23 cellular contexts compared by ENCODE assay signal in the genomic region with DNA sequence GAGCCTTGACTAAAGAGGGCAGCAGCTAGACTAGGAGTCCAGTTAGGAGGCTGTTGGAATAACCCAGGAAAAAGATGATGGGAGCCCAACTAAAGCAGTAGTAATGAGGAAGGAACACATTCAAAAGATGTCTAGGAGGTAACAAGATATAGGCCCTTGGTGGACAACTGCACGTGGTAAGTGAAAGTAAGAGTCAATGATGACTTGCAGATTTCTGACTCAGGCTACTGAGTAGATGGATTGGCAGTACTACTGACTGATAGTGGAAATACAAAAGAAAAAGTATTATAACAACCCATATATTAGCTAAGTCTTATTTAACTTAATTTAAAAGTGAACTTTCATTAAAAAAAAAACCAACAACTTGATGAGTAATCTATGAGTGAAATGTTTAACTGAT.
DNase-seq lines count a peak whose midpoint lies in the region; ATAC-seq, FAIRE-seq and TF ChIP-seq lines count a peak whose summit lies in the region.
"Had no signal": no experiment of that assay in that cellular context is flagged by ENCODE, and none has a peak within 500 bp of the region (broad histone marks: within the 10 kb centered on the region; RNA-seq: fewer than 3 reads in every experiment).

No MANE protein-coding gene starts in this region.

- FAIRE-seq in GM19239 (lab: Jason Lieb, UNC) = peak; percentile 74
- FAIRE-seq: keratinocyte had no signal

- intact Hi-C loops in upper lobe of right lung (cut with DNase I) = no loop called here
- intact Hi-C loops in lower leg skin (cut with DNase I; ENCODE audit: low total_unique reads) = no loop called here

- H3K36me3 ChIP-seq in upper lobe of right lung = no peaks in the 10 kb centered on the region
- H3K36me3 ChIP-seq: esophagus squamous epithelium, lower lobe of right lung, MG63, ovary, thyroid gland had no signal

- no peak for TF ChIP-seq CTCF in upper lobe of right lung (IDR thresholded peaks at IDR 0.05)
- TF ChIP-seq CTCF in lower leg skin (IDR thresholded peaks at IDR 0.05) = no peak

- H3K4me3 ChIP-seq in upper lobe of right lung = no peak overlapping the region
- no peak overlapping the region for H3K4me3 ChIP-seq in lower leg skin (ENCODE audit: low read depth, poor library complexity, severe bottlenecking)
- H3K4me3 ChIP-seq: esophagus squamous epithelium, lower lobe of right lung, MG63, mucosa of descending colon, ovary, SK-N-MC, thyroid gland had no signal

- no peaks in the 10 kb centered on the region for H3K9me3 ChIP-seq in upper lobe of right lung
- H3K9me3 ChIP-seq: esophagus squamous epithelium, lower lobe of right lung, MG63, mucosa of descending colon, ovary, thyroid gland had no signal

- H3K27ac ChIP-seq in upper lobe of right lung = no peak overlapping the region
- H3K27ac ChIP-seq: esophagus squamous epithelium, lower lobe of right lung, ovary, SK-N-MC, thyroid gland had no signal

- no peaks in the 10 kb centered on the region for H3K4me1 ChIP-seq in upper lobe of right lung
- H3K4me1 ChIP-seq: esophagus squamous epithelium, lower lobe of right lung, thyroid gland had no signal

- ATAC-seq in upper lobe of right lung (no peak), HG02852 (IDR thresholded peaks at IDR 0.05; ENCODE audit: unreplicated experiment) (no peak)
- ATAC-seq: lower lobe of right lung, mucosa of descending colon, right cardiac atrium had no signal

- H3K27me3 ChIP-seq in upper lobe of right lung = no peaks in the 10 kb centered on the region
- H3K27me3 ChIP-seq: esophagus squamous epithelium, MG63, ovary, thyroid gland had no signal

- no peak for DNase-seq in GM19239 (ENCODE audit: insufficient read length, low spot score)
- DNase-seq in HT1080 (ENCODE audit: low read depth) = peak; percentile 6
- peak; percentile 13 for DNase-seq in amniotic epithelial cell (ENCODE audit: low read depth)
- DNase-seq in renal cortical epithelial cell (ENCODE audit: low read depth) = peak; percentile 53
- no peak for DNase-seq in upper lobe of right lung
- DNase-seq in lower leg skin (ENCODE audit: low spot score in 2 of 2) = no peak
- DNase-seq: activated CD4-positive, alpha-beta T cell treated with anti-CD3 and anti-CD28 coated beads for 4 hours; activated T-cell treated with anti-CD3 and anti-CD28 coated beads, Interleukin-2, amount 50 U/mL, for 24 hours; amniotic stem cell; cortex of kidney; esophagus squamous epithelium; GOT3; lower lobe of right lung; MG63; mucosa of descending colon; NCI-H1436 treated with DMSO at 0.1 percent for 48 hours; NCI-H524 treated with DMSO at 0.1 percent for 48 hours; ovary; right cardiac atrium; thyroid gland had no signal

- TF ChIP-seq POLR2A in lower leg skin (IDR thresholded peaks at IDR 0.05) = no peak

- 19 to 69% methylated on average over 1 of the region's 1 CpG for WGBS in lower leg skin, 2 donors

Comparison
In these comparisons a context has a peak if more than half of its experiments do, and no peak if none do; other contexts are left out.
1. DNase-seq: peak in HT1080 (single experiment), amniotic epithelial cell (single experiment) and renal cortical epithelial cell (single experiment); none in GM19239 (single experiment), upper lobe of right lung (single experiment) and lower leg skin (0 of 2).